36 cellular contexts compared by ENCODE assay signal in the genomic region with DNA sequence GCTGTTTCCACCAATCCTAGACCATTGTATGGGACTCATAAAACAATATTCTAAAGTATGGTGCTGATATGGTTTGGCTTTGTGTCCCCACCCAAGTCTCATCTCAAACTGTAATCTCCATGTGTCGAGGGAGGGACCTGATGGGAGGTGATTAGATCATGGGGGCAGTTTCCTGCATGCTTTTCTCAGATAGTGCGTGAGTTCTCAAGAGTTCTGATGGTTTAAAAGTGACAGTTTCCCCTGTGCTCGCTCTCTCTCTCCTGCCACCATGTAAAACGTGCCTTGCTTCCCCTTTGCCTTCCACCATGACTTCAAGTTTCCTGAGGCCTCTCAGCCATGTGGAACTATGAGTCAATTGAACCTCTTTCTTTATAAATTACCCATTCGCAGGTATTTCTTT.
"Had no signal": no experiment of that assay in that cellular context is flagged by ENCODE, and none has a peak within 500 bp of the region (broad histone marks: within the 10 kb centered on the region; RNA-seq: fewer than 3 reads in every experiment).

No MANE protein-coding gene starts in this region.

- ATAC-seq: activated CD8-positive, alpha-beta T cell treated with anti-CD3 and anti-CD28 coated beads for 36 hours; activated T-cell treated with anti-CD3 and anti-CD28 coated beads, Interleukin-2, amount 50 U/mL, for 4 hours; activated T-cell treated with anti-CD3 and anti-CD28 coated beads, Interleukin-2, amount 50 U/mL, for 72 hours; activated T-helper 17 cell treated with anti-CD3 and anti-CD28 coated beads, Interleukin-2, amount 50 U/mL, for 72 hours had no signal

- H3K36me3 Mint-ChIP-seq: activated naive CD4-positive, alpha-beta T cell treated with anti-CD3 and anti-CD28 coated beads, Interleukin-2, amount 10 ng/mL, durations not matched to agents 7 days and 5 days; activated naive CD8-positive, alpha-beta T cell; brain had no signal

- H3K27me3 Mint-ChIP-seq: activated CD4-positive, alpha-beta memory T cell treated with anti-CD3 and anti-CD28 coated beads for 36 hours; activated CD8-positive, alpha-beta T cell treated with anti-CD3 and anti-CD28 coated beads for 36 hours; activated naive CD4-positive, alpha-beta T cell treated with anti-CD3 and anti-CD28 coated beads, Interleukin-2, amount 10 ng/mL, durations not matched to agents 7 days and 5 days; activated naive CD4-positive, alpha-beta T cell treated with anti-CD3 and anti-CD28 coated beads, Interleukin-2, amount 50 U/mL, for 24 hours; activated naive CD8-positive, alpha-beta T cell; brain; central memory CD8-positive, alpha-beta T cell had no signal

- H3K27me3 ChIP-seq: ascending aorta, cardiac muscle cell had no signal

- H3K36me3 ChIP-seq: ascending aorta, cardiac muscle cell had no signal

- H3K4me1 ChIP-seq: ascending aorta had no signal

- H3K4me1 Mint-ChIP-seq: activated B cell treated with CpG ODN at 0.5 μM for 24 hours; activated CD4-positive, alpha-beta T cell treated with anti-CD3 and anti-CD28 coated beads, Interleukin-2, amount 10 ng/mL, durations not matched to agents 24 days and 14 days; activated naive CD4-positive, alpha-beta T cell treated with anti-CD3 and anti-CD28 coated beads, Interleukin-2, amount 10 ng/mL, durations not matched to agents 7 days and 5 days; activated naive CD4-positive, alpha-beta T cell treated with anti-CD3 and anti-CD28 coated beads, Interleukin-2, amount 50 U/mL, for 24 hours; activated T-helper 17 cell treated with anti-CD3 and anti-CD28 coated beads, Interleukin-2, amount 50 U/mL, for 72 hours; brain had no signal

- H3K27ac ChIP-seq: ascending aorta, cardiac muscle cell, VCaP had no signal

- FAIRE-seq: bronchial epithelial cell, TTC549 had no signal

- H3K4me3 ChIP-seq: ascending aorta, cardiac muscle cell had no signal

- DNase-seq: activated B cell treated with CpG ODN at 0.5 μM for 24 hours; activated CD4-positive, alpha-beta memory T cell treated with anti-CD3 and anti-CD28 coated beads for 36 hours; activated CD4-positive, alpha-beta T cell treated with anti-CD3 and anti-CD28 coated beads for 4 hours; activated CD4-positive, alpha-beta T cell treated with anti-CD3 and anti-CD28 coated beads, Interleukin-2, amount 10 ng/mL, durations not matched to agents 24 days and 14 days; activated CD4-positive, alpha-beta T cell treated with anti-CD3 and anti-CD28 coated beads, Interleukin-2, amount 50 U/mL, for 1 hour; activated CD4-positive, alpha-beta T cell treated with anti-CD3 and anti-CD28 coated beads, Interleukin-2, amount 50 U/mL, for 4 hours; activated CD4-positive, CD25-positive, alpha-beta regulatory T cell treated with anti-CD3 and anti-CD28 coated beads, Interleukin-2, amount 50 U/mL, for 72 hours; activated CD8-positive, alpha-beta memory T cell treated with anti-CD3 and anti-CD28 coated beads, Interleukin-2, amount 50 U/mL, for 4 hours; activated CD8-positive, alpha-beta T cell treated with anti-CD3 and anti-CD28 coated beads for 36 hours; activated gamma-delta T cell; activated naive CD4-positive, alpha-beta T cell treated with anti-CD3 and anti-CD28 coated beads, Interleukin-2, amount 10 ng/mL, durations not matched to agents 7 days and 5 days; activated naive CD4-positive, alpha-beta T cell treated with Interleukin-2 at 50 U/mL for 16 hours; activated T-cell treated with anti-CD3 and anti-CD28 coated beads for 4 hours; activated T-cell treated with anti-CD3 and anti-CD28 coated beads, Interleukin-2, amount 50 U/mL, for 1 hour; activated T-cell treated with anti-CD3 and anti-CD28 coated beads, Interleukin-2, amount 50 U/mL, for 4 hours; activated T-cell treated with anti-CD3 and anti-CD28 coated beads, Interleukin-2, amount 50 U/mL, for 72 hours; amygdala; anterior cingulate cortex; caudate nucleus; cerebellar nuclear complex; T-helper 1 cell; T-helper 2 cell; T-helper 9 cell had no signal

- H3K27ac Mint-ChIP-seq: activated B cell treated with CpG ODN at 0.5 μM for 24 hours; activated CD4-positive, alpha-beta memory T cell treated with anti-CD3 and anti-CD28 coated beads for 36 hours; activated CD4-positive, alpha-beta T cell treated with anti-CD3 and anti-CD28 coated beads, Interleukin-2, amount 10 ng/mL, durations not matched to agents 24 days and 14 days; activated CD8-positive, alpha-beta T cell treated with anti-CD3 and anti-CD28 coated beads for 36 hours; activated naive CD4-positive, alpha-beta T cell treated with anti-CD3 and anti-CD28 coated beads, Interleukin-2, amount 10 ng/mL, durations not matched to agents 7 days and 5 days; activated naive CD4-positive, alpha-beta T cell treated with anti-CD3 and anti-CD28 coated beads, Interleukin-2, amount 50 U/mL, for 24 hours; activated naive CD8-positive, alpha-beta T cell; activated T-cell treated with anti-CD3 and anti-CD28 coated beads, Interleukin-2, amount 50 U/mL, for 72 hours; activated T-helper 1 cell treated with anti-CD3 and anti-CD28 coated beads, Interleukin-12 subunit alpha, Interleukin-12 subunit beta, Interleukin-2, Interleukin-4 antibody, amounts not matched to agents 30 ng/mL and 10 ng/mL and 1 ng/mL, durations not matched to agents 14 hours and 24 hours and 36 hours; activated T-helper 17 cell treated with anti-CD3 and anti-CD28 coated beads, Interleukin-2, amount 50 U/mL, for 72 hours; brain; T-helper 1 cell treated with Interleukin-12 subunit alpha and Interleukin-12 subunit beta and Interleukin-4 antibody, amounts not matched to agents 30 μg/mL and 1 μg/mL, for 36 hours; T-helper 2 cell treated with Interferon-gamma antibody and Interleukin-4, amounts not matched to agents 5 μg/mL and 100 μg/mL, for 36 hours had no signal

- H3K9me3 ChIP-seq: ascending aorta had no signal

- H3K4me3 Mint-ChIP-seq: activated B cell treated with CpG ODN at 0.5 μM for 24 hours; activated CD4-positive, alpha-beta memory T cell treated with anti-CD3 and anti-CD28 coated beads for 36 hours; activated CD4-positive, alpha-beta T cell treated with anti-CD3 and anti-CD28 coated beads, Interleukin-2, amount 10 ng/mL, durations not matched to agents 24 days and 14 days; activated CD8-positive, alpha-beta T cell treated with anti-CD3 and anti-CD28 coated beads for 36 hours; activated naive CD4-positive, alpha-beta T cell treated with anti-CD3 and anti-CD28 coated beads, Interleukin-2, amount 10 ng/mL, durations not matched to agents 7 days and 5 days; activated naive CD4-positive, alpha-beta T cell treated with anti-CD3 and anti-CD28 coated beads, Interleukin-2, amount 50 U/mL, for 24 hours; activated naive CD8-positive, alpha-beta T cell; activated T-cell treated with anti-CD3 and anti-CD28 coated beads, Interleukin-2, amount 50 U/mL, for 4 hours; activated T-cell treated with anti-CD3 and anti-CD28 coated beads, Interleukin-2, amount 50 U/mL, for 72 hours; activated T-helper 1 cell treated with anti-CD3 and anti-CD28 coated beads, Interleukin-12 subunit alpha, Interleukin-12 subunit beta, Interleukin-2, Interleukin-4 antibody, amounts not matched to agents 30 ng/mL and 10 ng/mL and 1 ng/mL, durations not matched to agents 14 hours and 24 hours and 36 hours; activated T-helper 17 cell treated with anti-CD3 and anti-CD28 coated beads, Interleukin-2, amount 50 U/mL, for 72 hours; brain; central memory CD8-positive, alpha-beta T cell; T-helper 1 cell treated with Interleukin-12 subunit alpha and Interleukin-12 subunit beta and Interleukin-4 antibody, amounts not matched to agents 30 μg/mL and 1 μg/mL, for 36 hours; T-helper 2 cell treated with Interferon-gamma antibody and Interleukin-4, amounts not matched to agents 5 μg/mL and 100 μg/mL, for 36 hours had no signal

- H3K9me3 Mint-ChIP-seq: central memory CD8-positive, alpha-beta T cell had no signal
